In the genomic region with DNA sequence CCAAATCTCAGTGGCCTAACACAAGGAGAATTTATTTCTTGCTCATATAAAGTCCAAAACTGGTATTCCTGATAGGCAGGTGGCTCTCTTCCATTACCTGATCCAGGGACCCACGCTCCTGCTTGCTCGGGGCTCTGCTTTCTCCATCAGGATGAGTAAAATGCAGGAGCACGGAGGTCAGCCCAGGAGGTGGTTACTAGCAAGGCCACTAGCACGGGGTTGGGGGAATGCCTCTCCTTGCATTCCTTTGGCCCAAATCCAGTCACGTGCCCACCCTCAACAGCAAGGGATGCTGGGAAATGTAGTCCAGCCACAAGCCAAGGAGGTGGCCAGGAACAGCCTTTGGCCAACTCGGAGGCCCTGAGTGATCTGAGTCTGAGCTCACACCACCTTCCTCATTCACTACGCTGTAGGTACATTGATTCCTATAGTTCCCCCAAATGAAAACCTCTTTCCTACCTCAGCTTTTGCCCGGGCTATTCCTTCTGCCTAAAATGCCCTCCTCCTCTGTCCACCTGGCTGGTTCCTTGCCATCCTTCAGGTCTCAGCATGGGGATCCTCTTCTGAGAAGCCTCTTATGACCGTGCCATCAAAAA, we compare ENCODE assay signal across 1 cellular context.
TF ChIP-seq lines count a peak whose summit lies in the region.

No MANE protein-coding gene starts in this region.

TF ChIP-seq in HepG2, 621 proteins besides CTCF, POLR2A, EP300 and RAD21 (continued from another document and continues in another):
- TF ChIP-seq, protein P1, sequence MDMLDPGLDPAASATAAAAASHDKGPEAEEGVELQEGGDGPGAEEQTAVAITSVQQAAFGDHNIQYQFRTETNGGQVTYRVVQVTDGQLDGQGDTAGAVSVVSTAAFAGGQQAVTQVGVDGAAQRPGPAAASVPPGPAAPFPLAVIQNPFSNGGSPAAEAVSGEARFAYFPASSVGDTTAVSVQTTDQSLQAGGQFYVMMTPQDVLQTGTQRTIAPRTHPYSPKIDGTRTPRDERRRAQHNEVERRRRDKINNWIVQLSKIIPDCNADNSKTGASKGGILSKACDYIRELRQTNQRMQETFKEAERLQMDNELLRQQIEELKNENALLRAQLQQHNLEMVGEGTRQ (IDR thresholded peaks at IDR 0.05; ENCODE audit: low read depth, low read length): peak; percentile 99
- TF ChIP-seq, protein P1 (CRISPR knock-in tag; IDR thresholded peaks at IDR 0.05; ENCODE audit: borderline replicate concordance): peak; percentile 100; the same call in 1 of the 2 replicates
- no peak for TF ChIP-seq ZFP37 (CRISPR knock-in tag; IDR thresholded peaks at IDR 0.05; ENCODE audit: borderline replicate concordance)
- TF ChIP-seq, protein P2, sequence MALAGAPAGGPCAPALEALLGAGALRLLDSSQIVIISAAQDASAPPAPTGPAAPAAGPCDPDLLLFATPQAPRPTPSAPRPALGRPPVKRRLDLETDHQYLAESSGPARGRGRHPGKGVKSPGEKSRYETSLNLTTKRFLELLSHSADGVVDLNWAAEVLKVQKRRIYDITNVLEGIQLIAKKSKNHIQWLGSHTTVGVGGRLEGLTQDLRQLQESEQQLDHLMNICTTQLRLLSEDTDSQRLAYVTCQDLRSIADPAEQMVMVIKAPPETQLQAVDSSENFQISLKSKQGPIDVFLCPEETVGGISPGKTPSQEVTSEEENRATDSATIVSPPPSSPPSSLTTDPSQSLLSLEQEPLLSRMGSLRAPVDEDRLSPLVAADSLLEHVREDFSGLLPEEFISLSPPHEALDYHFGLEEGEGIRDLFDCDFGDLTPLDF (CRISPR knock-in tag; IDR thresholded peaks at IDR 0.05): no peak
- no peak for TF ChIP-seq ZNF816 (CRISPR knock-in tag; IDR thresholded peaks at IDR 0.05; ENCODE audit: borderline replicate concordance)
- no peak for TF ChIP-seq SRSF1 (optimal IDR thresholded peaks at IDR 0.05; ENCODE audit: low read depth, low read length)
- no peak for TF ChIP-seq TEAD2 (CRISPR knock-in tag; IDR thresholded peaks at IDR 0.05)
- TF ChIP-seq SMC3 (IDR thresholded peaks at IDR 0.05; ENCODE audit: low read length): no peak
- TF ChIP-seq RXRB (CRISPR knock-in tag; IDR thresholded peaks at IDR 0.05; ENCODE audit: borderline replicate concordance): peak; percentile 41; the same call in 1 of the 2 replicates
- TF ChIP-seq ZNF275 (CRISPR knock-in tag; IDR thresholded peaks at IDR 0.05; ENCODE audit: borderline replicate concordance): no peak
- no peak for TF ChIP-seq ZNF770 (CRISPR knock-in tag; IDR thresholded peaks at IDR 0.05)
- TF ChIP-seq DMAP1 (CRISPR knock-in tag; IDR thresholded peaks at IDR 0.05): no peak
- no peak for TF ChIP-seq ZNF20 (CRISPR knock-in tag; IDR thresholded peaks at IDR 0.05)
- no peak for TF ChIP-seq ATRX (CRISPR knock-in tag; IDR thresholded peaks at IDR 0.05; ENCODE audit: borderline replicate concordance)
- no peak for TF ChIP-seq FIP1L1 (IDR thresholded peaks at IDR 0.05; ENCODE audit: borderline replicate concordance, insufficient read depth, low read depth, low read length)
- no peak for TF ChIP-seq ZNF10 (CRISPR knock-in tag; IDR thresholded peaks at IDR 0.05; ENCODE audit: borderline replicate concordance, low read depth)
- peak; percentile 30; the same call in 1 of the 2 replicates for TF ChIP-seq HMG20B (CRISPR knock-in tag; conservative IDR thresholded peaks at IDR 0.05)
- no peak; the same call in 1 of the 2 replicates for TF ChIP-seq GATAD1 (CRISPR knock-in tag; IDR thresholded peaks at IDR 0.05)
- TF ChIP-seq ZNF674 (CRISPR knock-in tag; IDR thresholded peaks at IDR 0.05; ENCODE audit: low read depth): no peak
- TF ChIP-seq BCL6 (CRISPR knock-in tag; IDR thresholded peaks at IDR 0.05): no peak
- TF ChIP-seq TARDBP (CRISPR knock-in tag; IDR thresholded peaks at IDR 0.05): no peak
- peak; percentile 58; the same call in 1 of the 2 replicates for TF ChIP-seq ZNF788 (CRISPR knock-in tag; IDR thresholded peaks at IDR 0.05; ENCODE audit: borderline replicate concordance)
- TF ChIP-seq PTBP1 (IDR thresholded peaks at IDR 0.05; ENCODE audit: low read depth, low read length, poor library complexity, severe bottlenecking): no peak
- no peak for TF ChIP-seq ETV5 (CRISPR knock-in tag; IDR thresholded peaks at IDR 0.05; ENCODE audit: borderline replicate concordance)
- TF ChIP-seq ZNF382 (CRISPR knock-in tag; IDR thresholded peaks at IDR 0.05; ENCODE audit: borderline replicate concordance): no peak
- no peak for TF ChIP-seq CEBPG (CRISPR knock-in tag; IDR thresholded peaks at IDR 0.05)
- TF ChIP-seq ATF6 (CRISPR knock-in tag; conservative IDR thresholded peaks at IDR 0.05): no peak
- TF ChIP-seq ZNF17 (CRISPR knock-in tag; IDR thresholded peaks at IDR 0.05): no peak
- TF ChIP-seq, protein P3, sequence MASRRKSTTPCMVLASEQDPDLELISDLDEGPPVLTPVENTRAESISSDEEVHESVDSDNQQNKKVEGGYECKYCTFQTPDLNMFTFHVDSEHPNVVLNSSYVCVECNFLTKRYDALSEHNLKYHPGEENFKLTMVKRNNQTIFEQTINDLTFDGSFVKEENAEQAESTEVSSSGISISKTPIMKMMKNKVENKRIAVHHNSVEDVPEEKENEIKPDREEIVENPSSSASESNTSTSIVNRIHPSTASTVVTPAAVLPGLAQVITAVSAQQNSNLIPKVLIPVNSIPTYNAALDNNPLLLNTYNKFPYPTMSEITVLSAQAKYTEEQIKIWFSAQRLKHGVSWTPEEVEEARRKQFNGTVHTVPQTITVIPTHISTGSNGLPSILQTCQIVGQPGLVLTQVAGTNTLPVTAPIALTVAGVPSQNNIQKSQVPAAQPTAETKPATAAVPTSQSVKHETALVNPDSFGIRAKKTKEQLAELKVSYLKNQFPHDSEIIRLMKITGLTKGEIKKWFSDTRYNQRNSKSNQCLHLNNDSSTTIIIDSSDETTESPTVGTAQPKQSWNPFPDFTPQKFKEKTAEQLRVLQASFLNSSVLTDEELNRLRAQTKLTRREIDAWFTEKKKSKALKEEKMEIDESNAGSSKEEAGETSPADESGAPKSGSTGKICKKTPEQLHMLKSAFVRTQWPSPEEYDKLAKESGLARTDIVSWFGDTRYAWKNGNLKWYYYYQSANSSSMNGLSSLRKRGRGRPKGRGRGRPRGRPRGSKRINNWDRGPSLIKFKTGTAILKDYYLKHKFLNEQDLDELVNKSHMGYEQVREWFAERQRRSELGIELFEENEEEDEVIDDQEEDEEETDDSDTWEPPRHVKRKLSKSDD (CRISPR knock-in tag; IDR thresholded peaks at IDR 0.05; ENCODE audit: low read depth): no peak
- peak; percentile 42; the same call in 1 of the 2 replicates for TF ChIP-seq ZNF292 (CRISPR knock-in tag; IDR thresholded peaks at IDR 0.05; ENCODE audit: borderline replicate concordance, low read depth)
- no peak for TF ChIP-seq SOX13 (IDR thresholded peaks at IDR 0.05)
- no peak for TF ChIP-seq SOX13 (CRISPR knock-in tag; conservative IDR thresholded peaks at IDR 0.05 in 1 of 2, IDR thresholded peaks at IDR 0.05 in 1 of 2)
- 0 out of 2 replicates have a peak, but pooled peaks have one; percentile 23 for TF ChIP-seq ZNF441 (CRISPR knock-in tag; IDR thresholded peaks at IDR 0.05; ENCODE audit: borderline replicate concordance)
- no peak for TF ChIP-seq ZNF33B (CRISPR knock-in tag; IDR thresholded peaks at IDR 0.05)
- no peak for TF ChIP-seq ZNF256 (CRISPR knock-in tag; conservative IDR thresholded peaks at IDR 0.05)
- TF ChIP-seq SNAPC2 (CRISPR knock-in tag; IDR thresholded peaks at IDR 0.05): no peak
- TF ChIP-seq ZMYM2 (CRISPR knock-in tag; IDR thresholded peaks at IDR 0.05): 0 out of 2 replicates have a peak, but pooled peaks have one; percentile 7
- TF ChIP-seq TGIF2 (CRISPR knock-in tag; IDR thresholded peaks at IDR 0.05): no peak
- TF ChIP-seq, protein P4, sequence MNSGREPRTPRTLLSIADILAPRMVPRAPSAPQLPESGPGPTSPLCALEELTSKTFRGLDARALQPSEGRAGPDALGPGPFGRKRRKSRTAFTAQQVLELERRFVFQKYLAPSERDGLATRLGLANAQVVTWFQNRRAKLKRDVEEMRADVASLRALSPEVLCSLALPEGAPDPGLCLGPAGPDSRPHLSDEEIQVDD (CRISPR knock-in tag; IDR thresholded peaks at IDR 0.05; ENCODE audit: borderline replicate concordance): no peak
- peak; percentile 95 for TF ChIP-seq HCFC1 (IDR thresholded peaks at IDR 0.05; ENCODE audit: low read depth, low read length)
- no peak; the same call in 1 of the 2 replicates for TF ChIP-seq HINFP (CRISPR knock-in tag; IDR thresholded peaks at IDR 0.05; ENCODE audit: low read depth)
- no peak for TF ChIP-seq BRD4 (CRISPR knock-in tag; IDR thresholded peaks at IDR 0.05)
- TF ChIP-seq HNF1B (CRISPR knock-in tag; IDR thresholded peaks at IDR 0.05): peak; percentile 21; the same call in 1 of the 2 replicates
